13 cellular contexts compared by ENCODE assay signal in genomic region chr5:177306674-177307543, GRCh38. TPM values are rescaled to one million over a fixed set of nuclear protein-coding genes. Genes with fewer than 3 reads are reported as not detected.
DNase-seq lines count a peak whose midpoint lies in the region; ATAC-seq and TF ChIP-seq lines count a peak whose summit lies in the region.
"Had no signal": no experiment of that assay in that cellular context is flagged by ENCODE, and none has a peak within 500 bp of the region (broad histone marks: within the 10 kb centered on the region; RNA-seq: fewer than 3 reads in every experiment).

No MANE protein-coding gene starts in this region.

- H3K4me3 ChIP-seq in esophagus (ENCODE audit: low read depth in 1 of 2, low read length in 2 of 2): no peak overlapping the region
- H3K4me3 ChIP-seq: ascending aorta, Peyer's patch, transverse colon had no signal

- CTCF ChIA-PET in activated naive CD4-positive, alpha-beta T cell treated with anti-CD3 and anti-CD28 coated beads, Interleukin-2, amount 10 ng/mL, durations not matched to agents 7 days and 5 days (lab: Charles Lee): interaction anchor here (0.9 to 7.9 kb wide), 2 partner anchors 84 to 194 kb away, joined by 4 to 75 read pairs; no protein-coding TSS in a partner anchor
- CTCF ChIA-PET in HEK293T (lab: Yijun Ruan, JAX): interaction anchor here (2.1 kb wide), 1 partner anchor 11 kb away, joined by 5 read pairs; no protein-coding TSS in a partner anchor

- H3K9me3 Mint-ChIP-seq in activated naive CD4-positive, alpha-beta T cell treated with anti-CD3 and anti-CD28 coated beads, Interleukin-2, amount 10 ng/mL, durations not matched to agents 7 days and 5 days: no peaks in the 10 kb centered on the region
- H3K9me3 Mint-ChIP-seq in stimulated activated effector memory CD8-positive, alpha-beta T cell treated with anti-CD3 and anti-CD28 coated beads, Interleukin-12 subunit alpha, Interleukin-12 subunit beta, amount 100 ng/mL, for 72 hours: no peaks in the 10 kb centered on the region

- H3K4me3 Mint-ChIP-seq in activated naive CD4-positive, alpha-beta T cell treated with anti-CD3 and anti-CD28 coated beads, Interleukin-2, amount 10 ng/mL, durations not matched to agents 7 days and 5 days: no peak overlapping the region
- no peak overlapping the region for H3K4me3 Mint-ChIP-seq in stimulated activated effector memory CD8-positive, alpha-beta T cell treated with anti-CD3 and anti-CD28 coated beads, Interleukin-12 subunit alpha, Interleukin-12 subunit beta, amount 100 ng/mL, for 72 hours

- no peaks in the 10 kb centered on the region for H3K9me3 ChIP-seq in esophagus (ENCODE audit: control insufficient read depth in 2 of 2, insufficient read depth in 1 of 2, low read depth in 1 of 2, low read length in 1 of 2)
- H3K9me3 ChIP-seq: ascending aorta, Peyer's patch, transverse colon had no signal

- H3K27ac ChIP-seq in esophagus (ENCODE audit: low read depth in 2 of 2, low read length in 1 of 2): peak overlapping the region; percentile 14 to 80
- H3K27ac ChIP-seq: ascending aorta had no signal

- DNase-seq in activated naive CD4-positive, alpha-beta T cell treated with anti-CD3 and anti-CD28 coated beads, Interleukin-2, amount 10 ng/mL, durations not matched to agents 7 days and 5 days: no peak
- DNase-seq in activated naive CD4-positive, alpha-beta T cell treated with anti-CD3 and anti-CD28 coated beads, Interleukin-2, amount 50 U/mL, for 16 hours: no peak
- DNase-seq in SIG-M5 treated with dmso at 0.1 percent for 504 hours (lab: John Stamatoyannopoulos, UW; ENCODE audit: unreplicated experiment): peak; percentile 96
- no peak for DNase-seq in stimulated activated effector memory CD8-positive, alpha-beta T cell treated with anti-CD3 and anti-CD28 coated beads, Interleukin-12 subunit alpha, Interleukin-12 subunit beta, amount 100 ng/mL, for 72 hours (ENCODE audit: low spot score in 2 of 2)
- no peak for DNase-seq in T1000 (lab: John Stamatoyannopoulos, UW)
- DNase-seq in HEK293T (ENCODE audit: extremely low spot score): no peak
- DNase-seq in left lobe of liver (ENCODE audit: low spot score): no peak
- DNase-seq: Peyer's patch; stimulated activated CD4-positive, alpha-beta T cell treated with anti-CD3 and anti-CD28 coated beads, Interleukin-12 subunit alpha, Interleukin-12 subunit beta, amount 100 ng/mL, for 4 hours; transverse colon had no signal

- 62 to 69% methylated on average over 15 of the region's 15 CpGs for WGBS in esophagus, 2 donors

- POLR2A ChIA-PET in HEK293T (lab: Yijun Ruan, JAX): no interaction called here

- peaks cover 55% of the 10 kb centered on the region for H3K36me3 Mint-ChIP-seq in activated naive CD4-positive, alpha-beta T cell treated with anti-CD3 and anti-CD28 coated beads, Interleukin-2, amount 10 ng/mL, durations not matched to agents 7 days and 5 days
- H3K36me3 Mint-ChIP-seq in stimulated activated effector memory CD8-positive, alpha-beta T cell treated with anti-CD3 and anti-CD28 coated beads, Interleukin-12 subunit alpha, Interleukin-12 subunit beta, amount 100 ng/mL, for 72 hours: peaks cover 60% of the 10 kb centered on the region

- H3K4me1 ChIP-seq in esophagus (ENCODE audit: control insufficient read depth in 2 of 2, insufficient read depth in 2 of 2, low read length in 1 of 2): peaks cover 12 to 15% of the 10 kb centered on the region in 2 donors

- H3K27ac Mint-ChIP-seq in activated naive CD4-positive, alpha-beta T cell treated with anti-CD3 and anti-CD28 coated beads, Interleukin-2, amount 10 ng/mL, durations not matched to agents 7 days and 5 days: peak overlapping the region; percentile 56
- H3K27ac Mint-ChIP-seq in stimulated activated effector memory CD8-positive, alpha-beta T cell treated with anti-CD3 and anti-CD28 coated beads, Interleukin-12 subunit alpha, Interleukin-12 subunit beta, amount 100 ng/mL, for 72 hours: peak overlapping the region; percentile 26

- peaks cover 0 to 11% of the 10 kb centered on the region in 2 donors for H3K36me3 ChIP-seq in esophagus (ENCODE audit: control insufficient read depth in 2 of 2, insufficient read depth in 2 of 2, low read length in 1 of 2)
- H3K36me3 ChIP-seq: transverse colon had no signal

- ATAC-seq in stimulated activated effector memory CD8-positive, alpha-beta T cell treated with anti-CD3 and anti-CD28 coated beads, Interleukin-12 subunit alpha, Interleukin-12 subunit beta, amount 100 ng/mL, for 72 hours: no peak
- ATAC-seq in left lobe of liver: no peak

- H3K27me3 Mint-ChIP-seq in activated naive CD4-positive, alpha-beta T cell treated with anti-CD3 and anti-CD28 coated beads, Interleukin-2, amount 10 ng/mL, durations not matched to agents 7 days and 5 days: no peaks in the 10 kb centered on the region
- H3K27me3 Mint-ChIP-seq: CD4-positive, alpha-beta memory T cell had no signal

- H3K4me1 Mint-ChIP-seq in activated naive CD4-positive, alpha-beta T cell treated with anti-CD3 and anti-CD28 coated beads, Interleukin-2, amount 10 ng/mL, durations not matched to agents 7 days and 5 days: peaks cover 70% of the 10 kb centered on the region
- peaks cover 68% of the 10 kb centered on the region for H3K4me1 Mint-ChIP-seq in stimulated activated effector memory CD8-positive, alpha-beta T cell treated with anti-CD3 and anti-CD28 coated beads, Interleukin-12 subunit alpha, Interleukin-12 subunit beta, amount 100 ng/mL, for 72 hours

- H3K27me3 ChIP-seq in esophagus (ENCODE audit: control insufficient read depth in 1 of 2, insufficient read depth in 2 of 2, low read length in 2 of 2): no peaks in the 10 kb centered on the region
- H3K27me3 ChIP-seq: ascending aorta, Peyer's patch, transverse colon had no signal

TF ChIP-seq in HEK293T, 16 proteins besides CTCF, POLR2A, EP300 and RAD21:
- TF ChIP-seq NFRKB (IDR thresholded peaks at IDR 0.05) (no peak), FOXK2 (IDR thresholded peaks at IDR 0.05) (no peak), FOXA1 (IDR thresholded peaks at IDR 0.05) (no peak), SUZ12 (IDR thresholded peaks at IDR 0.05) (no peak), HDGF (IDR thresholded peaks at IDR 0.05; ENCODE audit: borderline replicate concordance) (no peak), BHLHE40 (IDR thresholded peaks at IDR 0.05; ENCODE audit: borderline replicate concordance) (no peak), L3MBTL2 (conservative IDR thresholded peaks at IDR 0.05) (no peak), ELF4 (IDR thresholded peaks at IDR 0.05) (no peak; the same call in 1 of the 2 replicates), CTBP1 (IDR thresholded peaks at IDR 0.05; ENCODE audit: borderline replicate concordance) (no peak)

RNA-seq across cellular contexts. Expression of gene PRELID1, which starts 3.3 kb away (rescaled TPM):
- 100 to 1,000 TPM; 120 to 135 TPM for polyA plus RNA-seq in esophagus
- total RNA-seq in left lobe of liver: 68.1 TPM

RNA-seq across cellular contexts. Expression of gene RAB24, which starts 3.4 kb away (rescaled TPM):
- polyA plus RNA-seq in esophagus: 10 to 100 TPM; 60.0 to 80.2 TPM
- 15.3 TPM for total RNA-seq in left lobe of liver

RNA-seq across cellular contexts. Expression of gene MXD3, which starts 4.8 kb away (rescaled TPM):
- 10 to 100 TPM; 14.4 to 32.3 TPM for polyA plus RNA-seq in esophagus
- total RNA-seq in left lobe of liver: 9.4 TPM

RNA-seq across cellular contexts. Expression of gene LMAN2, which starts 44.6 kb away (rescaled TPM):
- 100 to 1,000 TPM in 1 of 2 donors, 10 to 100 TPM in 1; 84.0 to 190 TPM for polyA plus RNA-seq in esophagus
- total RNA-seq in left lobe of liver: 162 TPM

RNA-seq across cellular contexts. Expression of gene RGS14, which starts 50.8 kb away (rescaled TPM):
- polyA plus RNA-seq in esophagus: 10 to 100 TPM; 49.7 to 74.5 TPM
- total RNA-seq in left lobe of liver: 34.6 TPM
